Comparison of ENCODE assay signal across 8 cellular contexts in genomic region chr2:87512864-87513530, GRCh38.
DNase-seq lines count a peak whose midpoint lies in the region; ATAC-seq, FAIRE-seq and TF ChIP-seq lines count a peak whose summit lies in the region.
"Not testable (repeated sequence)": the region's sequence is repeated elsewhere in the genome, so short reads cannot be mapped to it uniquely, and the experiment has no call there.

No MANE protein-coding gene starts in this region.

- not testable (repeated sequence) for H4K20me1 ChIP-seq in H1 (replicated peaks in 1 of 2; ENCODE audit: control insufficient read depth in 1 of 2, insufficient read depth in 2 of 2, low read length in 2 of 2)

- H2BK20ac ChIP-seq in H1 (ENCODE audit: low read length) = not testable (repeated sequence)

- H3K4me3 ChIP-seq in H1 (ENCODE audit: extremely low read depth in 1 of 4, insufficient read depth in 2 of 4, low read depth in 3 of 4, low read length in 4 of 4) = not testable (repeated sequence)

- H3K4me1 Mint-ChIP-seq in CD4-positive, alpha-beta T cell (ENCODE audit: low read depth) = peaks cover 16% of the 10 kb centered on the region
- not testable (repeated sequence) for H3K4me1 Mint-ChIP-seq in T-helper 17 cell, memory B cell
- peaks cover 17% of the 10 kb centered on the region for H3K4me1 Mint-ChIP-seq in activated T-cell treated with anti-CD3 and anti-CD28 coated beads, Interleukin-2, amount 50 U/mL, for 24 hours (ENCODE audit: low read depth)
- peaks cover 20% of the 10 kb centered on the region for H3K4me1 Mint-ChIP-seq in activated naive CD8-positive, alpha-beta T cell treated with anti-CD3 and anti-CD28 coated beads for 36 hours
- peaks cover 52% of the 10 kb centered on the region for H3K4me1 Mint-ChIP-seq in stimulated activated naive CD8-positive, alpha-beta T cell treated with anti-CD3 and anti-CD28 coated beads, Interleukin-15, Interleukin-2, amounts not matched to agents 100 ng/mL and 50 ng/mL, for 24 hours (ENCODE audit: low read depth)

- FAIRE-seq in H1 (lab: Jason Lieb, UNC) = peak; percentile 19

- not testable (repeated sequence) for H2BK12ac ChIP-seq in H1 (ENCODE audit: low read depth, low read length)

- not testable (repeated sequence) for H2BK5ac ChIP-seq in H1 (ENCODE audit: low read depth, low read length)

- TF ChIP-seq EP300 in H1 (IDR thresholded peaks at IDR 0.05; ENCODE audit: borderline replicate concordance in 1 of 2, low read depth in 2 of 2, low read length in 2 of 2) = not testable (repeated sequence)

- not testable (repeated sequence) for TF ChIP-seq CTCF in CD4-positive, alpha-beta T cell (IDR thresholded peaks at IDR 0.05); H1 (IDR thresholded peaks at IDR 0.05; ENCODE audit: control extremely low read depth in 1 of 3, insufficient read depth in 1 of 3, low read depth in 1 of 3, low read length in 3 of 3)

- not testable (repeated sequence) for H4K91ac ChIP-seq in H1 (replicated peaks; ENCODE audit: insufficient read length, low read length)

- H3K27me3 ChIP-seq in CD4-positive, alpha-beta T cell (ENCODE audit: control insufficient read depth, insufficient read depth, low read length); H1 (replicated peaks in 1 of 4; ENCODE audit: control insufficient read depth in 3 of 4, extremely low read depth in 1 of 4, insufficient read depth in 3 of 4, low read length in 3 of 4): not testable (repeated sequence)

- H4K8ac ChIP-seq in H1 (ENCODE audit: extremely low read depth, insufficient read depth, low read length) = not testable (repeated sequence)

- CTCF ChIA-PET in CD4-positive, alpha-beta T cell (lab: Charles Lee); H1 (lab: Charles Lee; ENCODE audit: partially characterized antibody): not testable (repeated sequence)

- not testable (repeated sequence) for H2BK120ac ChIP-seq in H1 (replicated peaks; ENCODE audit: low read depth, low read length)

- H2AK5ac ChIP-seq in H1 (ENCODE audit: low read depth, low read length) = not testable (repeated sequence)

- H3K56ac ChIP-seq in H1 (replicated peaks; ENCODE audit: insufficient read length, low read depth, low read length) = not testable (repeated sequence)

- not testable (repeated sequence) for H3K36me3 Mint-ChIP-seq in CD4-positive, alpha-beta T cell (ENCODE audit: low read depth); T-helper 17 cell (ENCODE audit: low read depth); activated T-cell treated with anti-CD3 and anti-CD28 coated beads, Interleukin-2, amount 50 U/mL, for 24 hours (ENCODE audit: low read depth); activated naive CD8-positive, alpha-beta T cell treated with anti-CD3 and anti-CD28 coated beads for 36 hours; memory B cell
- H3K36me3 Mint-ChIP-seq in stimulated activated naive CD8-positive, alpha-beta T cell treated with anti-CD3 and anti-CD28 coated beads, Interleukin-15, Interleukin-2, amounts not matched to agents 100 ng/mL and 50 ng/mL, for 24 hours (ENCODE audit: low read depth) = peaks cover 10% of the 10 kb centered on the region

- not testable (repeated sequence) for H3K18ac ChIP-seq in H1 (ENCODE audit: extremely low read depth, low read length)

- H3K27ac ChIP-seq in CD4-positive, alpha-beta T cell (ENCODE audit: low read depth, low read length); H1 (ENCODE audit: low read depth, low read length): not testable (repeated sequence)
- H3K27ac ChIP-seq in KOPT-K1 (ENCODE audit: low read depth, low read length, poor library complexity, severe bottlenecking) = peak overlapping the region; percentile 70

- not testable (repeated sequence) for H3K9ac ChIP-seq in H1 (replicated peaks in 1 of 4; ENCODE audit: extremely low read depth in 1 of 4, low read depth in 3 of 4, low read length in 3 of 4)

- not testable (repeated sequence) for H3K79me2 ChIP-seq in H1 (ENCODE audit: control insufficient read depth in 1 of 2, insufficient read depth in 2 of 2, low read length in 2 of 2)

- not testable (repeated sequence) for H3K9me3 ChIP-seq in CD4-positive, alpha-beta T cell (ENCODE audit: control insufficient read depth, low read length); KOPT-K1 (ENCODE audit: insufficient read depth, low read length, poor library complexity, severe bottlenecking); T-helper 17 cell (ENCODE audit: control insufficient read depth, low read length, poor library complexity, severe bottlenecking); H1 (ENCODE audit: insufficient read depth in 2 of 2, low read depth in 1 of 2, low read length in 1 of 2)

- not testable (repeated sequence) for H3K23ac ChIP-seq in H1 (ENCODE audit: insufficient read length)

- not testable (repeated sequence) for H3K79me1 ChIP-seq in H1 (ENCODE audit: low read depth, low read length)

- not testable (repeated sequence) for H3K9me3 Mint-ChIP-seq in CD4-positive, alpha-beta T cell; activated T-cell treated with anti-CD3 and anti-CD28 coated beads, Interleukin-2, amount 50 U/mL, for 24 hours; activated naive CD8-positive, alpha-beta T cell treated with anti-CD3 and anti-CD28 coated beads for 36 hours; memory B cell; stimulated activated naive CD8-positive, alpha-beta T cell treated with anti-CD3 and anti-CD28 coated beads, Interleukin-15, Interleukin-2, amounts not matched to agents 100 ng/mL and 50 ng/mL, for 24 hours

- H3K4ac ChIP-seq in H1 (replicated peaks; ENCODE audit: insufficient read length, low read depth, low read length) = not testable (repeated sequence)

- not testable (repeated sequence) for H3K23me2 ChIP-seq in H1 (ENCODE audit: low read depth, low read length)

- not testable (repeated sequence) for H4K5ac ChIP-seq in H1 (ENCODE audit: insufficient read length, low read depth, low read length)

- H3K27ac Mint-ChIP-seq in CD4-positive, alpha-beta T cell = peak overlapping the region; percentile 76
- peak overlapping the region; percentile 66 for H3K27ac Mint-ChIP-seq in T-helper 17 cell
- peak overlapping the region; percentile 61 for H3K27ac Mint-ChIP-seq in activated T-cell treated with anti-CD3 and anti-CD28 coated beads, Interleukin-2, amount 50 U/mL, for 24 hours
- peak overlapping the region; percentile 67 for H3K27ac Mint-ChIP-seq in activated naive CD8-positive, alpha-beta T cell treated with anti-CD3 and anti-CD28 coated beads for 36 hours
- not testable (repeated sequence) for H3K27ac Mint-ChIP-seq in memory B cell
- peak overlapping the region; percentile 89 for H3K27ac Mint-ChIP-seq in stimulated activated naive CD8-positive, alpha-beta T cell treated with anti-CD3 and anti-CD28 coated beads, Interleukin-15, Interleukin-2, amounts not matched to agents 100 ng/mL and 50 ng/mL, for 24 hours

- not testable (repeated sequence) for H3K14ac ChIP-seq in H1 (ENCODE audit: insufficient read length)

- TF ChIP-seq RAD21 in H1 (IDR thresholded peaks at IDR 0.05 in 1 of 2, conservative IDR thresholded peaks at IDR 0.05 in 1 of 2; ENCODE audit: low read depth in 2 of 2, low read length in 2 of 2) = not testable (repeated sequence)

- not testable (repeated sequence) for H3K36me3 ChIP-seq in KOPT-K1 (ENCODE audit: insufficient read depth, low read length); H1 (ENCODE audit: control insufficient read depth in 2 of 4, insufficient read depth in 4 of 4, low read length in 3 of 4)

- H3K27me3 Mint-ChIP-seq in CD4-positive, alpha-beta T cell; T-helper 17 cell; activated T-cell treated with anti-CD3 and anti-CD28 coated beads, Interleukin-2, amount 50 U/mL, for 24 hours; activated naive CD8-positive, alpha-beta T cell treated with anti-CD3 and anti-CD28 coated beads for 36 hours; memory B cell; stimulated activated naive CD8-positive, alpha-beta T cell treated with anti-CD3 and anti-CD28 coated beads, Interleukin-15, Interleukin-2, amounts not matched to agents 100 ng/mL and 50 ng/mL, for 24 hours: not testable (repeated sequence)

- H2AFZ ChIP-seq in H1 (ENCODE audit: low read length) = not testable (repeated sequence)

- not testable (repeated sequence) for H3K4me2 ChIP-seq in H1 (ENCODE audit: insufficient read depth in 1 of 2, low read depth in 2 of 2, low read length in 2 of 2)

- 72% methylated on average over 2 of the region's 6 CpGs; no CpG with 5 or more reads in 1 of the 2 experiments for WGBS in H1 (ENCODE audit: extremely low coverage in 1 of 2, insufficient coverage in 1 of 2, insufficient read length in 1 of 2, insufficient replicate concordance in 2 of 2, low coverage in 1 of 2, low lambda C conversion rate in 2 of 2, missing lambda C conversion rate in 1 of 2), 2 experiments

- TF ChIP-seq POLR2A in H1 (IDR thresholded peaks at IDR 0.05; ENCODE audit: control extremely low read depth in 1 of 2, low read depth in 2 of 2, low read length in 2 of 2) = not testable (repeated sequence)

- intact Hi-C loops in CD4-positive, alpha-beta T cell (cut with DNase I, micrococcal nuclease) = not testable (repeated sequence)

- DNase-seq in CD4-positive, alpha-beta T cell; T-helper 17 cell; activated T-cell treated with anti-CD3 and anti-CD28 coated beads, Interleukin-2, amount 50 U/mL, for 24 hours; activated naive CD8-positive, alpha-beta T cell treated with anti-CD3 and anti-CD28 coated beads for 36 hours; H1 (ENCODE audit: low read depth in 1 of 2, low spot score in 2 of 2); memory B cell (ENCODE audit: low spot score in 2 of 2): not testable (repeated sequence)

- not testable (repeated sequence) for H2BK15ac ChIP-seq in H1 (ENCODE audit: low read length)

- ATAC-seq in CD4-positive, alpha-beta T cell (ENCODE audit: poor library complexity) = peak; percentile 11
- peak; percentile 27 for ATAC-seq in T-helper 17 cell
- ATAC-seq in memory B cell (ENCODE audit: low read depth) = peak; percentile 14

- H3K4me1 ChIP-seq in H1 (replicated peaks in 1 of 4; ENCODE audit: control insufficient read depth in 3 of 4, insufficient read depth in 4 of 4, low read length in 3 of 4) = not testable (repeated sequence)

- not testable (repeated sequence) for H3K4me3 Mint-ChIP-seq in CD4-positive, alpha-beta T cell; T-helper 17 cell; activated naive CD8-positive, alpha-beta T cell treated with anti-CD3 and anti-CD28 coated beads for 36 hours; memory B cell
- H3K4me3 Mint-ChIP-seq in activated T-cell treated with anti-CD3 and anti-CD28 coated beads, Interleukin-2, amount 50 U/mL, for 24 hours = peak overlapping the region; percentile 6
- peak overlapping the region; percentile 62 for H3K4me3 Mint-ChIP-seq in stimulated activated naive CD8-positive, alpha-beta T cell treated with anti-CD3 and anti-CD28 coated beads, Interleukin-15, Interleukin-2, amounts not matched to agents 100 ng/mL and 50 ng/mL, for 24 hours

- POLR2A ChIA-PET in CD4-positive, alpha-beta T cell (lab: Charles Lee); H1 (lab: Charles Lee; ENCODE audit: partially characterized antibody): not testable (repeated sequence)
